21 cellular contexts compared by ENCODE assay signal in the genomic region with DNA sequence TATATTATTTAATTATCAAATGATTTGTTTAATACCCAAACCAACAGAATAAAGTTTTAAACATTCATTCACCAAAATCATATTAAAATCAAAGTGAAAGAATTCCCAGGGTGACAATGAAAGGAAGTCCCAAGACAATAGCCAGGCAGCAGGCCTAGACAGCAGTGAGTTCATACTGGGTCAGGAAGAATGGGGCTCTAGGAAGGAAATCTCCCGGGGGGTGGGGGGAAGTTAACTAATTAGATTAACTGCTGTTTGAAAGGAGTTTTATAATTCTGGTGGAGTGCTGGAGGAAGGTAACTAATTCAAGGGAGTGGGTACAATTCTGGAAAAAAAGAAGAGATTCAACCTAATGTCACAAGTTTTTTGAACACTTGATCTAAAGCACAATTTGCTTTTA.
DNase-seq lines count a peak whose midpoint lies in the region; ATAC-seq and TF ChIP-seq lines count a peak whose summit lies in the region.
"Had no signal": no experiment of that assay in that cellular context is flagged by ENCODE, and none has a peak within 500 bp of the region (broad histone marks: within the 10 kb centered on the region; RNA-seq: fewer than 3 reads in every experiment).

No MANE protein-coding gene starts in this region.

- DNase-seq in SK-N-SH (no peak), left ventricle myocardium superior (no peak), retina (peak; percentile 26), SKM-1 treated with dmso at 0.1 percent for 144 hours (lab: John Stamatoyannopoulos, UW; ENCODE audit: unreplicated experiment) (no peak), COLO668 (lab: John Stamatoyannopoulos, UW; ENCODE audit: unreplicated experiment) (no peak)
- no peak for DNase-seq in activated T-helper 2 cell treated with anti-CD3 and anti-CD28 coated beads, Interferon-gamma antibody, Interleukin-2, Interleukin-4, amounts not matched to agents 10 μg/mL and 5 μg/mL and 100 μg/mL, durations not matched to agents 14 hours and 24 hours and 36 hours (ENCODE audit: low spot score)
- no peak for DNase-seq in activated CD8-positive, alpha-beta memory T cell treated with anti-CD3 and anti-CD28 coated beads, Interleukin-2, amount 50 U/mL, for 4 hours
- DNase-seq: 8988T; activated CD4-positive, alpha-beta T cell treated with anti-CD3 and anti-CD28 coated beads, Interleukin-2, amount 50 U/mL, for 48 hours; activated T-cell treated with anti-CD3 and anti-CD28 coated beads, Interleukin-2, amount 50 U/mL, for 1 hour; NCI-H146; RPMI8226 had no signal

- no peak overlapping the region for H3K27ac ChIP-seq in SK-N-SH (ENCODE audit: low read depth in 2 of 2, low read length in 1 of 2)
- H3K27ac ChIP-seq: BLaER1, esophagus muscularis mucosa, prostate gland, tibial nerve had no signal

- ATAC-seq in SK-N-SH treated with all-trans-retinoic acid at 6 μM for 48 hours: no peak
- peak; percentile 71 for ATAC-seq in left ventricle myocardium superior
- ATAC-seq: stimulated activated memory B cell treated with anti-CD40 and anti-IgM and Interleukin-4, amounts not matched to agents 10 μg/mL and 1 μg/mL and 100 μg/mL, for 72 hours had no signal

- peaks cover 3% of the 10 kb centered on the region for H3K4me1 Mint-ChIP-seq in activated T-helper 2 cell treated with anti-CD3 and anti-CD28 coated beads, Interferon-gamma antibody, Interleukin-2, Interleukin-4, amounts not matched to agents 10 μg/mL and 5 μg/mL and 100 μg/mL, durations not matched to agents 14 hours and 24 hours and 36 hours (ENCODE audit: low read depth)
- H3K4me1 Mint-ChIP-seq: nephron; stimulated activated memory B cell treated with anti-CD40 and anti-IgM and Interleukin-4, amounts not matched to agents 10 μg/mL and 1 μg/mL and 100 μg/mL, for 72 hours had no signal

- H3K27me3 Mint-ChIP-seq in activated T-helper 2 cell treated with anti-CD3 and anti-CD28 coated beads, Interferon-gamma antibody, Interleukin-2, Interleukin-4, amounts not matched to agents 10 μg/mL and 5 μg/mL and 100 μg/mL, durations not matched to agents 14 hours and 24 hours and 36 hours (ENCODE audit: low read depth): no peaks in the 10 kb centered on the region
- H3K27me3 Mint-ChIP-seq: activated naive CD4-positive, alpha-beta T cell treated with anti-CD3 and anti-CD28 coated beads, Interleukin-2, amount 50 U/mL, for 24 hours; dendritic cell treated with granulocyte-macrophage colony-stimulating factor and Interleukin-4, amounts not matched to agents 40 ng/mL and 50 ng/mL, for 4 days; stimulated activated memory B cell treated with anti-CD40 and anti-IgM and Interleukin-4, amounts not matched to agents 10 μg/mL and 1 μg/mL and 100 μg/mL, for 72 hours had no signal

- WGBS in SK-N-SH (ENCODE audit: low lambda C conversion rate): 43% methylated on average over 1 of the region's 1 CpG

- peaks cover 22 to 52% of the 10 kb centered on the region in 2 experiments for H3K36me3 ChIP-seq in SK-N-SH (replicated peaks in 1 of 2; ENCODE audit: control insufficient read depth in 1 of 2, insufficient read depth in 2 of 2, low read length in 1 of 2)
- H3K36me3 ChIP-seq: prostate gland had no signal

- no peaks in the 10 kb centered on the region for H3K9me2 ChIP-seq in SK-N-SH

- no peaks in the 10 kb centered on the region for H3K9me3 ChIP-seq in SK-N-SH
- H3K9me3 ChIP-seq: BLaER1, esophagus muscularis mucosa, prostate gland, tibial nerve had no signal

- no peak for TF ChIP-seq CTCF in SK-N-SH (IDR thresholded peaks at IDR 0.05)

- no peak overlapping the region for H3K4me3 ChIP-seq in SK-N-SH (ENCODE audit: low read depth in 2 of 2, low read length in 1 of 2)
- H3K4me3 ChIP-seq: BLaER1, esophagus muscularis mucosa, prostate gland, tibial nerve had no signal

- no peak overlapping the region for H2AFZ ChIP-seq in SK-N-SH (ENCODE audit: low read depth)

- no peaks in the 10 kb centered on the region for H4K20me1 ChIP-seq in SK-N-SH (ENCODE audit: insufficient read depth)
- H4K20me1 ChIP-seq: BLaER1 had no signal

- H3F3A ChIP-seq in SK-N-SH (replicated peaks; ENCODE audit: insufficient read depth): peaks cover 6% of the 10 kb centered on the region

- TF ChIP-seq RAD21 in SK-N-SH (IDR thresholded peaks at IDR 0.05; ENCODE audit: low read length): no peak

- POLR2A ChIA-PET in SK-N-SH (lab: Yijun Ruan, JAX): no interaction called here

- intact Hi-C loops in activated T-helper 2 cell treated with anti-CD3 and anti-CD28 coated beads, Interferon-gamma antibody, Interleukin-2, Interleukin-4, amounts not matched to agents 10 μg/mL and 5 μg/mL and 100 μg/mL, durations not matched to agents 14 hours and 24 hours and 36 hours (cut with micrococcal nuclease): no loop called here
- intact Hi-C loops in left ventricle myocardium superior (cut with micrococcal nuclease): no loop called here

- no peak overlapping the region for H3K9ac ChIP-seq in SK-N-SH
- H3K9ac ChIP-seq: BLaER1 had no signal

- H3K36me3 Mint-ChIP-seq in activated T-helper 2 cell treated with anti-CD3 and anti-CD28 coated beads, Interferon-gamma antibody, Interleukin-2, Interleukin-4, amounts not matched to agents 10 μg/mL and 5 μg/mL and 100 μg/mL, durations not matched to agents 14 hours and 24 hours and 36 hours (ENCODE audit: low read depth): peaks cover 56% of the 10 kb centered on the region

- CTCF ChIA-PET in SK-N-SH (lab: Yijun Ruan, JAX): interaction anchor here (0.9 kb wide), 1 partner anchor 16 kb away, joined by 3 read pairs; no protein-coding TSS in a partner anchor

- no peaks in the 10 kb centered on the region; a peak in 1 of 4 replicates for H3K4me1 ChIP-seq in SK-N-SH (ENCODE audit: control insufficient read depth in 1 of 2, insufficient read depth in 2 of 2, low read depth in 1 of 2, low read length in 1 of 2)
- H3K4me1 ChIP-seq: prostate gland, tibial nerve had no signal

- no peaks in the 10 kb centered on the region for H3K9me3 Mint-ChIP-seq in activated T-helper 2 cell treated with anti-CD3 and anti-CD28 coated beads, Interferon-gamma antibody, Interleukin-2, Interleukin-4, amounts not matched to agents 10 μg/mL and 5 μg/mL and 100 μg/mL, durations not matched to agents 14 hours and 24 hours and 36 hours
- H3K9me3 Mint-ChIP-seq: activated naive CD4-positive, alpha-beta T cell treated with anti-CD3 and anti-CD28 coated beads, Interleukin-2, amount 50 U/mL, for 24 hours; dendritic cell treated with granulocyte-macrophage colony-stimulating factor and Interleukin-4, amounts not matched to agents 40 ng/mL and 50 ng/mL, for 4 days; nephron; stimulated activated memory B cell treated with anti-CD40 and anti-IgM and Interleukin-4, amounts not matched to agents 10 μg/mL and 1 μg/mL and 100 μg/mL, for 72 hours had no signal

- H3K79me2 ChIP-seq in SK-N-SH (ENCODE audit: insufficient read depth): no peaks in the 10 kb centered on the region

- H3K4me2 ChIP-seq in SK-N-SH: no peak overlapping the region
- H3K4me2 ChIP-seq: BLaER1 had no signal

- H3K27me3 ChIP-seq in SK-N-SH (ENCODE audit: insufficient read depth): no peaks in the 10 kb centered on the region
- H3K27me3 ChIP-seq: BLaER1, esophagus muscularis mucosa, tibial nerve had no signal

- H3K4me3 Mint-ChIP-seq in activated T-helper 2 cell treated with anti-CD3 and anti-CD28 coated beads, Interferon-gamma antibody, Interleukin-2, Interleukin-4, amounts not matched to agents 10 μg/mL and 5 μg/mL and 100 μg/mL, durations not matched to agents 14 hours and 24 hours and 36 hours (ENCODE audit: low read depth): no peak overlapping the region
- H3K4me3 Mint-ChIP-seq: activated naive CD4-positive, alpha-beta T cell treated with anti-CD3 and anti-CD28 coated beads, Interleukin-2, amount 50 U/mL, for 24 hours; dendritic cell treated with granulocyte-macrophage colony-stimulating factor and Interleukin-4, amounts not matched to agents 40 ng/mL and 50 ng/mL, for 4 days; nephron; stimulated activated memory B cell treated with anti-CD40 and anti-IgM and Interleukin-4, amounts not matched to agents 10 μg/mL and 1 μg/mL and 100 μg/mL, for 72 hours had no signal

- peak overlapping the region; percentile 46 for H3K27ac Mint-ChIP-seq in activated T-helper 2 cell treated with anti-CD3 and anti-CD28 coated beads, Interferon-gamma antibody, Interleukin-2, Interleukin-4, amounts not matched to agents 10 μg/mL and 5 μg/mL and 100 μg/mL, durations not matched to agents 14 hours and 24 hours and 36 hours
- H3K27ac Mint-ChIP-seq: dendritic cell treated with granulocyte-macrophage colony-stimulating factor and Interleukin-4, amounts not matched to agents 40 ng/mL and 50 ng/mL, for 4 days; nephron; stimulated activated memory B cell treated with anti-CD40 and anti-IgM and Interleukin-4, amounts not matched to agents 10 μg/mL and 1 μg/mL and 100 μg/mL, for 72 hours had no signal

- no peak for TF ChIP-seq EP300 in SK-N-SH (IDR thresholded peaks at IDR 0.05; ENCODE audit: borderline replicate concordance in 1 of 2, low read depth in 1 of 2, low read length in 1 of 2)

TF ChIP-seq in SK-N-SH treated with all-trans-retinoic acid at 6 μM for 48 hours, 23 proteins besides CTCF, POLR2A, EP300 and RAD21 (continues in another document):
- TF ChIP-seq SNAI2 (CRISPR knock-in tag; IDR thresholded peaks at IDR 0.05): no peak
- TF ChIP-seq ISL1 (CRISPR knock-in tag; IDR thresholded peaks at IDR 0.05): 0 out of 2 replicates have a peak, but pooled peaks have one; percentile 8
- TF ChIP-seq CSDC2 (CRISPR knock-in tag; IDR thresholded peaks at IDR 0.05): no peak
- no peak for TF ChIP-seq BACH2 (CRISPR knock-in tag; IDR thresholded peaks at IDR 0.05; ENCODE audit: borderline replicate concordance)
- no peak for TF ChIP-seq ZNF565 (CRISPR knock-in tag; conservative IDR thresholded peaks at IDR 0.05; ENCODE audit: low read depth)
- TF ChIP-seq ZNF70 (CRISPR knock-in tag; IDR thresholded peaks at IDR 0.05): no peak

TF ChIP-seq in SK-N-SH, 30 proteins besides CTCF, POLR2A, EP300 and RAD21 (continues in another document):
- TF ChIP-seq NRF1 (IDR thresholded peaks at IDR 0.05; ENCODE audit: low read depth, low read length) (no peak), ELF1 (IDR thresholded peaks at IDR 0.05) (no peak), RFX5 (IDR thresholded peaks at IDR 0.05; ENCODE audit: low read length) (no peak)
- TF ChIP-seq, protein P1, sequence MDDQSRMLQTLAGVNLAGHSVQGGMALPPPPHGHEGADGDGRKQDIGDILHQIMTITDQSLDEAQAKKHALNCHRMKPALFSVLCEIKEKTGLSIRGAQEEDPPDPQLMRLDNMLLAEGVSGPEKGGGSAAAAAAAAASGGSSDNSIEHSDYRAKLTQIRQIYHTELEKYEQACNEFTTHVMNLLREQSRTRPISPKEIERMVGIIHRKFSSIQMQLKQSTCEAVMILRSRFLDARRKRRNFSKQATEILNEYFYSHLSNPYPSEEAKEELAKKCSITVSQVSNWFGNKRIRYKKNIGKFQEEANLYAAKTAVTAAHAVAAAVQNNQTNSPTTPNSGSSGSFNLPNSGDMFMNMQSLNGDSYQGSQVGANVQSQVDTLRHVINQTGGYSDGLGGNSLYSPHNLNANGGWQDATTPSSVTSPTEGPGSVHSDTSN (IDR thresholded peaks at IDR 0.05): no peak
